23 cellular contexts compared by ENCODE assay signal in genomic region chr9:23779220-23779619, GRCh38. TPM values are rescaled to one million over a fixed set of nuclear protein-coding genes. Genes with fewer than 3 reads are reported as not detected.
DNase-seq lines count a peak whose midpoint lies in the region; ATAC-seq and TF ChIP-seq lines count a peak whose summit lies in the region.
"Had no signal": no experiment of that assay in that cellular context is flagged by ENCODE, and none has a peak within 500 bp of the region (broad histone marks: within the 10 kb centered on the region; RNA-seq: fewer than 3 reads in every experiment).

No MANE protein-coding gene starts in this region.

- ATAC-seq in foreskin keratinocyte, result peak; percentile 33
- no peak for ATAC-seq in HG02938 (IDR thresholded peaks at IDR 0.05; ENCODE audit: unreplicated experiment)
- no peak for ATAC-seq in natural killer cell treated with Interleukin-12 subunit alpha and Interleukin-12 subunit beta and Interleukin-15 and Interleukin-18, amount 100 ng/mL, for 72 hours
- ATAC-seq: activated CD8-positive, alpha-beta memory T cell treated with anti-CD3 and anti-CD28 coated beads, Interleukin-2, amount 10 ng/mL, durations not matched to agents 7 days and 5 days; esophagus mucosa had no signal

- H3K36me3 ChIP-seq in HUES64 (ENCODE audit: insufficient read depth, low read length) (no peaks in the 10 kb centered on the region), thyroid gland (no peaks in the 10 kb centered on the region)
- H3K36me3 ChIP-seq in CD8-positive, alpha-beta memory T cell (ENCODE audit: insufficient read depth, low read length), result no peaks in the 10 kb centered on the region
- H3K36me3 ChIP-seq: vagina had no signal

- intact Hi-C loops in thyroid gland (cut with DNase I), result no loop called here

- TF ChIP-seq POLR2A in thyroid gland (IDR thresholded peaks at IDR 0.05), result no peak

- peaks cover 24% of the 10 kb centered on the region for H3K4me1 Mint-ChIP-seq in nephron
- no peaks in the 10 kb centered on the region for H3K4me1 Mint-ChIP-seq in CD8-positive, alpha-beta memory T cell
- H3K4me1 Mint-ChIP-seq in natural killer cell treated with Interleukin-12 subunit alpha and Interleukin-12 subunit beta and Interleukin-15 and Interleukin-18, amount 100 ng/mL, for 72 hours (ENCODE audit: low read depth in 2 of 2), result no peaks in the 10 kb centered on the region
- H3K4me1 Mint-ChIP-seq: activated CD8-positive, alpha-beta memory T cell treated with anti-CD3 and anti-CD28 coated beads, Interleukin-2, amount 10 ng/mL, durations not matched to agents 7 days and 5 days; CD4-positive, alpha-beta memory T cell had no signal

- H3K27ac ChIP-seq in HUES64 (ENCODE audit: low read depth, low read length), result peak overlapping the region; percentile 82
- H3K27ac ChIP-seq in foreskin keratinocyte, result no peak overlapping the region
- no peak overlapping the region for H3K27ac ChIP-seq in CD8-positive, alpha-beta memory T cell (ENCODE audit: low read depth, low read length)
- no peak overlapping the region for H3K27ac ChIP-seq in thyroid gland
- H3K27ac ChIP-seq: vagina had no signal

- H3K9me3 ChIP-seq in HUES64 (ENCODE audit: insufficient read depth, low read depth, low read length), result no peaks in the 10 kb centered on the region
- no peaks in the 10 kb centered on the region for H3K9me3 ChIP-seq in CD8-positive, alpha-beta memory T cell (ENCODE audit: low read length)
- no peaks in the 10 kb centered on the region for H3K9me3 ChIP-seq in thyroid gland
- H3K9me3 ChIP-seq: vagina had no signal

- no peaks in the 10 kb centered on the region for H3K36me3 Mint-ChIP-seq in nephron (ENCODE audit: low read depth)
- no peaks in the 10 kb centered on the region for H3K36me3 Mint-ChIP-seq in CD8-positive, alpha-beta memory T cell
- H3K36me3 Mint-ChIP-seq in natural killer cell treated with Interleukin-12 subunit alpha and Interleukin-12 subunit beta and Interleukin-15 and Interleukin-18, amount 100 ng/mL, for 72 hours, result no peaks in the 10 kb centered on the region
- H3K36me3 Mint-ChIP-seq: activated CD8-positive, alpha-beta memory T cell treated with anti-CD3 and anti-CD28 coated beads, Interleukin-2, amount 10 ng/mL, durations not matched to agents 7 days and 5 days; CD4-positive, alpha-beta memory T cell had no signal

- POLR2A ChIA-PET in CD8-positive, alpha-beta memory T cell (lab: Charles Lee), result no interaction called here

- H3K27me3 Mint-ChIP-seq in nephron (ENCODE audit: low read depth), result no peaks in the 10 kb centered on the region
- H3K27me3 Mint-ChIP-seq in CD8-positive, alpha-beta memory T cell, result peaks cover 0 to 2% of the 10 kb centered on the region in 2 donors
- no peaks in the 10 kb centered on the region for H3K27me3 Mint-ChIP-seq in natural killer cell treated with Interleukin-12 subunit alpha and Interleukin-12 subunit beta and Interleukin-15 and Interleukin-18, amount 100 ng/mL, for 72 hours
- H3K27me3 Mint-ChIP-seq: activated CD8-positive, alpha-beta memory T cell treated with anti-CD3 and anti-CD28 coated beads, Interleukin-2, amount 10 ng/mL, durations not matched to agents 7 days and 5 days; CD4-positive, alpha-beta memory T cell; stimulated activated naive CD8-positive, alpha-beta T cell treated with anti-CD3 and anti-CD28 coated beads, Interleukin-15, Interleukin-2, amounts not matched to agents 100 ng/mL and 50 ng/mL, for 24 hours had no signal

- peak overlapping the region; percentile 28; the same call in 1 of the 2 replicates for H3K9ac ChIP-seq in HUES64 (ENCODE audit: low read depth, low read length)

- peak overlapping the region; percentile 49 to 66 (median 64) for H3K27ac Mint-ChIP-seq in nephron
- H3K27ac Mint-ChIP-seq in CD8-positive, alpha-beta memory T cell, result no peak overlapping the region
- H3K27ac Mint-ChIP-seq in natural killer cell treated with Interleukin-12 subunit alpha and Interleukin-12 subunit beta and Interleukin-15 and Interleukin-18, amount 100 ng/mL, for 72 hours, result no peak overlapping the region
- H3K27ac Mint-ChIP-seq: activated CD8-positive, alpha-beta memory T cell treated with anti-CD3 and anti-CD28 coated beads, Interleukin-2, amount 10 ng/mL, durations not matched to agents 7 days and 5 days; CD4-positive, alpha-beta memory T cell; stimulated activated naive CD8-positive, alpha-beta T cell treated with anti-CD3 and anti-CD28 coated beads, Interleukin-15, Interleukin-2, amounts not matched to agents 100 ng/mL and 50 ng/mL, for 24 hours had no signal

- H3K4me3 ChIP-seq in HUES64 (ENCODE audit: low read length), result no peak overlapping the region
- no peak overlapping the region for H3K4me3 ChIP-seq in CD8-positive, alpha-beta memory T cell (ENCODE audit: low read length)
- H3K4me3 ChIP-seq in thyroid gland (replicated peaks in 1 of 3), result no peak overlapping the region
- H3K4me3 ChIP-seq: vagina had no signal

- no peaks in the 10 kb centered on the region for H3K9me3 Mint-ChIP-seq in nephron
- peaks cover 7 to 28% (median 13%) of the 10 kb centered on the region in 5 donors for H3K9me3 Mint-ChIP-seq in CD8-positive, alpha-beta memory T cell
- H3K9me3 Mint-ChIP-seq in natural killer cell treated with Interleukin-12 subunit alpha and Interleukin-12 subunit beta and Interleukin-15 and Interleukin-18, amount 100 ng/mL, for 72 hours, result peaks cover 25% of the 10 kb centered on the region

- CTCF ChIA-PET in CD8-positive, alpha-beta memory T cell (lab: Charles Lee), result no interaction called here

- H3K4me1 ChIP-seq in HUES64 (ENCODE audit: insufficient read depth, low read length), result peaks cover 72% of the 10 kb centered on the region
- H3K4me1 ChIP-seq in foreskin keratinocyte, result peaks cover 25% of the 10 kb centered on the region
- no peaks in the 10 kb centered on the region for H3K4me1 ChIP-seq in CD8-positive, alpha-beta memory T cell (ENCODE audit: insufficient read depth, low read length)
- H3K4me1 ChIP-seq in thyroid gland, result no peaks in the 10 kb centered on the region
- H3K4me1 ChIP-seq: vagina had no signal

- DNase-seq in A172 (ENCODE audit: low spot score), result peak; percentile 36
- DNase-seq in foreskin keratinocyte, result no peak
- no peak for DNase-seq in CD8-positive, alpha-beta memory T cell
- DNase-seq in natural killer cell treated with Interleukin-12 subunit alpha and Interleukin-12 subunit beta and Interleukin-15 and Interleukin-18, amount 100 ng/mL, for 72 hours (ENCODE audit: low spot score), result no peak
- no peak for DNase-seq in thyroid gland
- DNase-seq: activated CD4-positive, alpha-beta T cell treated with anti-CD3 and anti-CD28 coated beads for 1 hour; activated CD8-positive, alpha-beta memory T cell treated with anti-CD3 and anti-CD28 coated beads, Interleukin-2, amount 10 ng/mL, durations not matched to agents 7 days and 5 days; activated gamma-delta T cell; aorta; CD4-positive, alpha-beta memory T cell; cortex of kidney; Kasumi-1; NCI-H1417; NCI-H345; SHP77; T-helper 2 cell had no signal

- peak overlapping the region in 1 of 3 experiments; percentile 73 for H3K4me3 Mint-ChIP-seq in nephron
- no peak overlapping the region for H3K4me3 Mint-ChIP-seq in CD8-positive, alpha-beta memory T cell
- no peak overlapping the region for H3K4me3 Mint-ChIP-seq in natural killer cell treated with Interleukin-12 subunit alpha and Interleukin-12 subunit beta and Interleukin-15 and Interleukin-18, amount 100 ng/mL, for 72 hours
- H3K4me3 Mint-ChIP-seq: activated CD8-positive, alpha-beta memory T cell treated with anti-CD3 and anti-CD28 coated beads, Interleukin-2, amount 10 ng/mL, durations not matched to agents 7 days and 5 days; CD4-positive, alpha-beta memory T cell; stimulated activated naive CD8-positive, alpha-beta T cell treated with anti-CD3 and anti-CD28 coated beads, Interleukin-15, Interleukin-2, amounts not matched to agents 100 ng/mL and 50 ng/mL, for 24 hours had no signal

- TF ChIP-seq CTCF in foreskin keratinocyte (conservative IDR thresholded peaks at IDR 0.05) (no peak), nephron (IDR thresholded peaks at IDR 0.05; ENCODE audit: unreplicated experiment in 3 of 3) (no peak), thyroid gland (IDR thresholded peaks at IDR 0.05) (no peak)

- H3K27me3 ChIP-seq in HUES64 (ENCODE audit: insufficient read depth, low read length) (no peaks in the 10 kb centered on the region), foreskin keratinocyte (no peaks in the 10 kb centered on the region), thyroid gland (no peaks in the 10 kb centered on the region)
- H3K27me3 ChIP-seq in CD8-positive, alpha-beta memory T cell (ENCODE audit: insufficient read depth, low read length, poor library complexity, severe bottlenecking), result no peaks in the 10 kb centered on the region
- H3K27me3 ChIP-seq: vagina had no signal

- WGBS in HUES64, result 39% methylated on average over 2 of the region's 2 CpGs
- 51 to 59% methylated on average over 2 of the region's 2 CpGs for WGBS in thyroid gland, 2 donors

RNA-seq across cellular contexts. Expression of gene ELAVL2, which starts 46.8 kb away (rescaled TPM):
- total RNA-seq in A172 (2014; rRNA removed; shearing (Covaris generic)), result 7.7 and 27.5 TPM in 2 replicates
- 7.9 TPM for polyA plus RNA-seq in HUES64 (2013, experiment 1 of 2)
- 11.4 TPM for polyA plus RNA-seq in HUES64 (2013, experiment 2 of 2)
- total RNA-seq in foreskin keratinocyte (10.4 and 12.1 TPM in 2 replicates), thyroid gland (under 1 TPM in 3 of 4 donors, not detected in 1; 0.24 to 0.33 (median 0.27) TPM)
- 2.5 and 3.2 TPM in 2 replicates for polyA plus RNA-seq in foreskin keratinocyte
- total RNA-seq in CD8-positive, alpha-beta memory T cell, result not detected
- polyA plus RNA-seq in CD8-positive, alpha-beta memory T cell, result not detected
- total RNA-seq in natural killer cell treated with Interleukin-12 subunit alpha and Interleukin-12 subunit beta and Interleukin-15 and Interleukin-18, amount 100 ng/mL, for 72 hours, result not detected
- total RNA-seq: activated CD8-positive, alpha-beta memory T cell treated with anti-CD3 and anti-CD28 coated beads, Interleukin-2, amount 10 ng/mL, durations not matched to agents 7 days and 5 days; CD4-positive, alpha-beta memory T cell; Daoy had no signal
- polyA plus RNA-seq: aorta; CD4-positive, alpha-beta memory T cell had no signal

Comparison
In these comparisons a context has a peak if more than half of its experiments do, and no peak if none do; other contexts are left out.
1. H3K27ac Mint-ChIP-seq: peak in nephron (3 of 3); none in CD8-positive, alpha-beta memory T cell (0 of 8) and natural killer cell treated with Interleukin-12 subunit alpha and Interleukin-12 subunit beta and Interleukin-15 and Interleukin-18, amount 100 ng/mL, for 72 hours (0 of 2).